Comparison of ENCODE assay signal across 8 cellular contexts in genomic region chr14:99562848-99563748, GRCh38. TPM values are rescaled to one million over a fixed set of nuclear protein-coding genes. Genes with fewer than 3 reads are reported as not detected.
A peak's percentile ranks its signal among the peaks of the same experiment; 100 is the strongest.
DNase-seq lines count a peak whose midpoint lies in the region; ATAC-seq and FAIRE-seq lines count a peak whose summit lies in the region.

No MANE protein-coding gene starts in this region.

- peak; percentile 90 for DNase-seq in DMS79 treated with DMSO at 0.1 percent for 48 hours (lab: John Stamatoyannopoulos, UW)
- peak; percentile 93 for DNase-seq in NCI-H748 (lab: John Stamatoyannopoulos, UW; ENCODE audit: unreplicated experiment)
- DNase-seq in mucosa of gallbladder (ENCODE audit: low spot score) = peak; percentile 83
- DNase-seq in NK-92 treated with Interleukin-12 subunit alpha and Interleukin-12 subunit beta, amount 100 ng/mL, for 24 hours (lab: John Stamatoyannopoulos, UW) = no peak
- DNase-seq in stimulated activated CD4-positive, alpha-beta T cell treated with anti-CD3 and anti-CD28 coated beads, Interleukin-4, amount 100 ng/mL, for 24 hours = no peak
- DNase-seq in NCI-H2171 treated with DMSO at 0.1 percent for 48 hours (lab: John Stamatoyannopoulos, UW) = no peak

- ATAC-seq in HG03108 (IDR thresholded peaks at IDR 0.05; ENCODE audit: unreplicated experiment) = no peak

- peak; percentile 31 for FAIRE-seq in endometrium (lab: Jason Lieb, UNC)

RNA-seq across cellular contexts. Expression of gene CCDC85C, which starts 40.9 kb away (rescaled TPM):
- total RNA-seq in mucosa of gallbladder = 41.3 TPM

Comparison
In these comparisons a context has a peak if more than half of its experiments do, and no peak if none do; other contexts are left out.
1. DNase-seq: peak in DMS79 treated with DMSO at 0.1 percent for 48 hours (single experiment), NCI-H748 (single experiment) and mucosa of gallbladder (single experiment); none in NK-92 treated with Interleukin-12 subunit alpha and Interleukin-12 subunit beta, amount 100 ng/mL, for 24 hours (single experiment), stimulated activated CD4-positive, alpha-beta T cell treated with anti-CD3 and anti-CD28 coated beads, Interleukin-4, amount 100 ng/mL, for 24 hours (single experiment) and NCI-H2171 treated with DMSO at 0.1 percent for 48 hours (single experiment).